In genomic region chr4:14368391-14368790, GRCh38 we compare ENCODE assay signal across 18 cellular contexts.
DNase-seq lines count a peak whose midpoint lies in the region; ATAC-seq and TF ChIP-seq lines count a peak whose summit lies in the region.
"Had no signal": no experiment of that assay in that cellular context is flagged by ENCODE, and none has a peak within 500 bp of the region (broad histone marks: within the 10 kb centered on the region; RNA-seq: fewer than 3 reads in every experiment).

No MANE protein-coding gene starts in this region.

- no peak overlapping the region for H3K23ac ChIP-seq in neuronal stem cell (ENCODE audit: low read depth, low read length, poor library complexity)

- intact Hi-C loops in heart left ventricle (cut with DNase I), result no loop called here
- intact Hi-C loops in sigmoid colon (cut with DNase I), result no loop called here

- WGBS in heart left ventricle, 4 donors, result 16 to 38% (median 24%) methylated on average over 4 of the region's 4 CpGs
- no CpG with 5 or more reads among the region's 4 CpGs for WGBS in neuronal stem cell (ENCODE audit: extremely low coverage in 2 of 2, insufficient read length in 2 of 2, insufficient replicate concordance in 1 of 2), 2 donors
- 66 to 72% methylated on average over 4 of the region's 4 CpGs for WGBS in sigmoid colon, 2 donors

- H2AFZ ChIP-seq in neuronal stem cell (ENCODE audit: low read length), result no peak overlapping the region
- H2AFZ ChIP-seq: PC-9 had no signal

- no peak overlapping the region for H4K8ac ChIP-seq in neuronal stem cell (ENCODE audit: low read depth, low read length)

- H3K9ac ChIP-seq in neuronal stem cell (ENCODE audit: low read depth, low read length, poor library complexity), result no peak overlapping the region

- H3K27ac ChIP-seq in heart left ventricle, result no peak overlapping the region
- H3K27ac ChIP-seq in neuronal stem cell (replicated peaks; ENCODE audit: low read length), result no peak overlapping the region
- H3K27ac ChIP-seq in sigmoid colon, result no peak overlapping the region
- H3K27ac ChIP-seq: PC-9, RWPE1 had no signal

- H2BK120ac ChIP-seq in neuronal stem cell (ENCODE audit: low read depth, low read length), result no peak overlapping the region

- peak overlapping the region in 1 of 2 donors; percentile 43 for H3K27ac Mint-ChIP-seq in stimulated activated naive CD8-positive, alpha-beta T cell treated with anti-CD3 and anti-CD28 coated beads, Interleukin-15, amount 100 ng/mL, for 72 hours
- H3K27ac Mint-ChIP-seq: B cell, CD14-positive monocyte, IgD-negative memory B cell had no signal

- no peak overlapping the region for H2BK15ac ChIP-seq in neuronal stem cell (ENCODE audit: low read length)

- no peak overlapping the region for H4K91ac ChIP-seq in neuronal stem cell (ENCODE audit: low read depth, low read length, poor library complexity)

- no peak overlapping the region for H3K4me3 ChIP-seq in heart left ventricle
- H3K4me3 ChIP-seq in neuronal stem cell (ENCODE audit: low read length in 2 of 2), result no peak overlapping the region
- no peak overlapping the region for H3K4me3 ChIP-seq in sigmoid colon
- H3K4me3 ChIP-seq: PC-9 had no signal

- no peak overlapping the region for H3K4me2 ChIP-seq in neuronal stem cell (ENCODE audit: insufficient read depth, low read length, poor library complexity, severe bottlenecking)
- H3K4me2 ChIP-seq: PC-9 had no signal

- H3K36me3 ChIP-seq in heart left ventricle (no peaks in the 10 kb centered on the region), neuronal stem cell (replicated peaks in 1 of 2; ENCODE audit: control insufficient read depth in 2 of 2, insufficient read depth in 2 of 2, low read length in 2 of 2) (no peaks in the 10 kb centered on the region), sigmoid colon (no peaks in the 10 kb centered on the region)

- TF ChIP-seq POLR2A in heart left ventricle (IDR thresholded peaks at IDR 0.05) (no peak), sigmoid colon (IDR thresholded peaks at IDR 0.05) (no peak)

- H3K9me3 ChIP-seq in heart left ventricle (no peaks in the 10 kb centered on the region), neuronal stem cell (replicated peaks in 1 of 2; ENCODE audit: control insufficient read depth in 2 of 2, insufficient read depth in 1 of 2, low read depth in 1 of 2, low read length in 2 of 2) (no peaks in the 10 kb centered on the region), sigmoid colon (no peaks in the 10 kb centered on the region)

- H3K9me3 Mint-ChIP-seq in stimulated activated naive CD8-positive, alpha-beta T cell treated with anti-CD3 and anti-CD28 coated beads, Interleukin-15, amount 100 ng/mL, for 72 hours, result no peaks in the 10 kb centered on the region

- peaks cover 0 to 9% (median 0%) of the 10 kb centered on the region in 12 donors for H3K4me1 ChIP-seq in heart left ventricle
- peaks cover 0 to 3% of the 10 kb centered on the region in 2 donors for H3K4me1 ChIP-seq in neuronal stem cell (ENCODE audit: control insufficient read depth in 2 of 2, insufficient read depth in 1 of 2, low read depth in 1 of 2, low read length in 2 of 2)
- H3K4me1 ChIP-seq in sigmoid colon, result no peaks in the 10 kb centered on the region

- DNase-seq in stimulated activated naive CD8-positive, alpha-beta T cell treated with anti-CD3 and anti-CD28 coated beads, Interleukin-15, amount 100 ng/mL, for 72 hours, result no peak
- DNase-seq in stimulated activated naive CD8-positive, alpha-beta T cell treated with anti-CD3 and anti-CD28 coated beads, Interleukin-15, Interleukin-2, amounts not matched to agents 100 U/mL and 50 U/mL, for 24 hours, result no peak
- DNase-seq in heart left ventricle, result peak in 4 of 5 donors; percentile 27 to 61 (median 39)
- DNase-seq in neuronal stem cell (ENCODE audit: low spot score), result no peak
- DNase-seq in sigmoid colon, result no peak
- no peak for DNase-seq in stimulated activated CD4-positive, alpha-beta T cell treated with anti-CD3 and anti-CD28 coated beads, Interleukin-12 subunit alpha, Interleukin-12 subunit beta, amount 100 ng/mL, for 4 hours
- DNase-seq: MV-4-11, NCI-H1417, NCI-H2081, NCI-H2171, NCI-H526 treated with DMSO at 0.1 percent for 48 hours, PC-9 had no signal

- no peak for TF ChIP-seq EP300 in sigmoid colon (IDR thresholded peaks at IDR 0.05)

- no peaks in the 10 kb centered on the region for H3K27me3 Mint-ChIP-seq in stimulated activated naive CD8-positive, alpha-beta T cell treated with anti-CD3 and anti-CD28 coated beads, Interleukin-15, amount 100 ng/mL, for 72 hours
- H3K27me3 Mint-ChIP-seq: B cell, IgD-negative memory B cell had no signal

- no peaks in the 10 kb centered on the region for H3K27me3 ChIP-seq in heart left ventricle
- H3K27me3 ChIP-seq in neuronal stem cell (ENCODE audit: control insufficient read depth in 3 of 3, insufficient read depth in 3 of 3, low read depth in 1 of 3, low read length in 3 of 3), result no peaks in the 10 kb centered on the region
- no peaks in the 10 kb centered on the region for H3K27me3 ChIP-seq in sigmoid colon

- H3K79me1 ChIP-seq in neuronal stem cell (ENCODE audit: low read depth, low read length), result no peaks in the 10 kb centered on the region

- no peaks in the 10 kb centered on the region for H3K4me1 Mint-ChIP-seq in stimulated activated naive CD8-positive, alpha-beta T cell treated with anti-CD3 and anti-CD28 coated beads, Interleukin-15, amount 100 ng/mL, for 72 hours
- H3K4me1 Mint-ChIP-seq: CD14-positive monocyte had no signal

- H2BK12ac ChIP-seq in neuronal stem cell (ENCODE audit: low read length), result no peak overlapping the region

- no peak overlapping the region for H3K18ac ChIP-seq in neuronal stem cell (ENCODE audit: low read length)

- peak overlapping the region; percentile 43 for H3K14ac ChIP-seq in neuronal stem cell (ENCODE audit: low read length)

- peak; percentile 15 for ATAC-seq in stimulated activated naive CD8-positive, alpha-beta T cell treated with anti-CD3 and anti-CD28 coated beads, Interleukin-15, amount 100 ng/mL, for 72 hours
- ATAC-seq in stimulated activated naive CD8-positive, alpha-beta T cell treated with anti-CD3 and anti-CD28 coated beads, Interleukin-15, Interleukin-2, amounts not matched to agents 100 U/mL and 50 U/mL, for 24 hours, result no peak
- ATAC-seq in heart left ventricle, result peak; percentile 83 to 91 (median 88)
- no peak for ATAC-seq in GM21737 (IDR thresholded peaks at IDR 0.05; ENCODE audit: unreplicated experiment)
- ATAC-seq: SK-N-SH treated with all-trans-retinoic acid at 6 μM for 48 hours had no signal

- no peak overlapping the region for H3K4ac ChIP-seq in neuronal stem cell (ENCODE audit: low read length)

- no peak for TF ChIP-seq CTCF in heart left ventricle (IDR thresholded peaks at IDR 0.05)
- TF ChIP-seq CTCF in sigmoid colon (IDR thresholded peaks at IDR 0.05), result no peak

- H2AK5ac ChIP-seq in neuronal stem cell (ENCODE audit: low read depth, low read length), result no peak overlapping the region

- no peak overlapping the region for H3K4me3 Mint-ChIP-seq in stimulated activated naive CD8-positive, alpha-beta T cell treated with anti-CD3 and anti-CD28 coated beads, Interleukin-15, amount 100 ng/mL, for 72 hours
- H3K4me3 Mint-ChIP-seq: B cell, CD14-positive monocyte, IgD-negative memory B cell had no signal

- no peak overlapping the region for H2BK5ac ChIP-seq in neuronal stem cell (ENCODE audit: low read length)

Comparison
In these comparisons a context has a peak if more than half of its experiments do, and no peak if none do; other contexts are left out.
1. ATAC-seq: peak in stimulated activated naive CD8-positive, alpha-beta T cell treated with anti-CD3 and anti-CD28 coated beads, Interleukin-15, amount 100 ng/mL, for 72 hours (single experiment) and heart left ventricle (4 of 4); none in stimulated activated naive CD8-positive, alpha-beta T cell treated with anti-CD3 and anti-CD28 coated beads, Interleukin-15, Interleukin-2, amounts not matched to agents 100 U/mL and 50 U/mL, for 24 hours (single experiment) and GM21737 (single experiment).
2. DNase-seq: peak in heart left ventricle (4 of 5); none in stimulated activated naive CD8-positive, alpha-beta T cell treated with anti-CD3 and anti-CD28 coated beads, Interleukin-15, amount 100 ng/mL, for 72 hours (0 of 2), stimulated activated naive CD8-positive, alpha-beta T cell treated with anti-CD3 and anti-CD28 coated beads, Interleukin-15, Interleukin-2, amounts not matched to agents 100 U/mL and 50 U/mL, for 24 hours (single experiment), neuronal stem cell (single experiment), sigmoid colon (single experiment) and stimulated activated CD4-positive, alpha-beta T cell treated with anti-CD3 and anti-CD28 coated beads, Interleukin-12 subunit alpha, Interleukin-12 subunit beta, amount 100 ng/mL, for 4 hours (single experiment).